In genomic region chr22:29152381-29153138, GRCh38 we compare ENCODE assay signal across 11 cellular contexts. TPM values are rescaled to one million over a fixed set of nuclear protein-coding genes. Genes with fewer than 3 reads are reported as not detected.
DNase-seq lines count a peak whose midpoint lies in the region; ATAC-seq and TF ChIP-seq lines count a peak whose summit lies in the region.
"Had no signal": no experiment of that assay in that cellular context is flagged by ENCODE, and none has a peak within 500 bp of the region (broad histone marks: within the 10 kb centered on the region; RNA-seq: fewer than 3 reads in every experiment).

No MANE protein-coding gene starts in this region.

- no peak overlapping the region for H2AFZ ChIP-seq in PC-3 (ENCODE audit: low read length)

- no peaks in the 10 kb centered on the region for H3F3A ChIP-seq in PC-3 (ENCODE audit: low read length, unreplicated experiment)

- intact Hi-C loops in activated CD4-positive, alpha-beta memory T cell treated with anti-CD3 and anti-CD28 coated beads for 36 hours (cut with micrococcal nuclease): no loop called here
- intact Hi-C loops in PC-3 (cut with micrococcal nuclease): loop anchor here (10.0 kb wide), 2 partner anchors 78 to 108 kb away; partner anchors contain the start of gene KREMEN1
- intact Hi-C loops in activated T-helper 2 cell treated with anti-CD3 and anti-CD28 coated beads, Interferon-gamma antibody, Interleukin-2, Interleukin-4, amounts not matched to agents 10 μg/mL and 5 μg/mL and 100 μg/mL, durations not matched to agents 14 hours and 24 hours and 36 hours (cut with micrococcal nuclease): loop anchor here (5.0 kb wide), 1 partner anchor 95 kb away; no protein-coding TSS in a partner anchor

- peak overlapping the region; percentile 61 to 62 for H3K27ac ChIP-seq in right atrium auricular region
- H3K27ac ChIP-seq in PC-3 (ENCODE audit: low read length): no peak overlapping the region

- H3K4me3 ChIP-seq in right atrium auricular region (no peak overlapping the region), PC-3 (ENCODE audit: low read length) (no peak overlapping the region)

- no peak overlapping the region for H3K9ac ChIP-seq in PC-3 (ENCODE audit: low read length)

- H3K27me3 Mint-ChIP-seq in activated CD4-positive, alpha-beta memory T cell treated with anti-CD3 and anti-CD28 coated beads for 36 hours: peaks cover 21% of the 10 kb centered on the region
- H3K27me3 Mint-ChIP-seq in activated T-helper 2 cell treated with anti-CD3 and anti-CD28 coated beads, Interferon-gamma antibody, Interleukin-2, Interleukin-4, amounts not matched to agents 10 μg/mL and 5 μg/mL and 100 μg/mL, durations not matched to agents 14 hours and 24 hours and 36 hours (ENCODE audit: low read depth): peaks cover 16% of the 10 kb centered on the region

- BruUV-seq in PC-3 (replicated peaks; lab: Mats Ljungman, UMichigan): no TSS peak

- H3K9me2 ChIP-seq in PC-3 (replicated peaks; ENCODE audit: low read length): no peaks in the 10 kb centered on the region

- POLR2A ChIA-PET in activated CD4-positive, alpha-beta memory T cell treated with anti-CD3 and anti-CD28 coated beads for 36 hours (lab: Charles Lee): no interaction called here
- POLR2A ChIA-PET in PC-3 (lab: Charles Lee; ENCODE audit: unreplicated experiment): no interaction called here

- no peaks in the 10 kb centered on the region for H3K79me2 ChIP-seq in PC-3 (ENCODE audit: low read length)

- H3K9me3 ChIP-seq in right atrium auricular region (no peaks in the 10 kb centered on the region), PC-3 (ENCODE audit: low read length) (no peaks in the 10 kb centered on the region)

- DNase-seq in C1 segment of cervical spinal cord (lab: John Stamatoyannopoulos, UW): peak in 11 of 14 donors; percentile 8 to 70 (median 42)
- DNase-seq in amygdala (lab: John Stamatoyannopoulos, UW): peak in 34 of 56 donors; percentile 17 to 76 (median 41)
- peak; percentile 64 for DNase-seq in right atrium auricular region (ENCODE audit: low spot score)
- DNase-seq in nucleus accumbens (lab: John Stamatoyannopoulos, UW): peak in 33 of 56 donors; percentile 10 to 73 (median 37)
- DNase-seq in activated CD4-positive, alpha-beta memory T cell treated with anti-CD3 and anti-CD28 coated beads for 36 hours: no peak
- DNase-seq in PC-3: no peak
- no peak for DNase-seq in activated T-helper 2 cell treated with anti-CD3 and anti-CD28 coated beads, Interferon-gamma antibody, Interleukin-2, Interleukin-4, amounts not matched to agents 10 μg/mL and 5 μg/mL and 100 μg/mL, durations not matched to agents 14 hours and 24 hours and 36 hours (ENCODE audit: low spot score)
- DNase-seq: NCI-H226 had no signal

- H3K27ac Mint-ChIP-seq in activated CD4-positive, alpha-beta memory T cell treated with anti-CD3 and anti-CD28 coated beads for 36 hours: no peak overlapping the region
- H3K27ac Mint-ChIP-seq in activated T-helper 2 cell treated with anti-CD3 and anti-CD28 coated beads, Interferon-gamma antibody, Interleukin-2, Interleukin-4, amounts not matched to agents 10 μg/mL and 5 μg/mL and 100 μg/mL, durations not matched to agents 14 hours and 24 hours and 36 hours: no peak overlapping the region
- H3K27ac Mint-ChIP-seq: activated T-helper 17 cell treated with anti-CD3 and anti-CD28 coated beads, Interleukin-2, amount 50 U/mL, for 72 hours; T-helper 1 cell treated with Interleukin-12 subunit alpha and Interleukin-12 subunit beta and Interleukin-4 antibody, amounts not matched to agents 30 μg/mL and 1 μg/mL, for 36 hours had no signal

- no peaks in the 10 kb centered on the region for H3K36me3 Mint-ChIP-seq in activated CD4-positive, alpha-beta memory T cell treated with anti-CD3 and anti-CD28 coated beads for 36 hours
- no peaks in the 10 kb centered on the region for H3K36me3 Mint-ChIP-seq in activated T-helper 2 cell treated with anti-CD3 and anti-CD28 coated beads, Interferon-gamma antibody, Interleukin-2, Interleukin-4, amounts not matched to agents 10 μg/mL and 5 μg/mL and 100 μg/mL, durations not matched to agents 14 hours and 24 hours and 36 hours (ENCODE audit: low read depth)

- CTCF ChIA-PET in activated CD4-positive, alpha-beta memory T cell treated with anti-CD3 and anti-CD28 coated beads for 36 hours (lab: Charles Lee): interaction anchor here (1.3 to 3.0 kb wide), 3 partner anchors 32 to 93 kb away, joined by 3 to 23 read pairs (median 4); no protein-coding TSS in a partner anchor
- CTCF ChIA-PET in PC-3 (lab: Charles Lee): no interaction called here

- H3K4me1 Mint-ChIP-seq in activated CD4-positive, alpha-beta memory T cell treated with anti-CD3 and anti-CD28 coated beads for 36 hours (ENCODE audit: low read depth): peaks cover 5% of the 10 kb centered on the region
- peaks cover 10% of the 10 kb centered on the region for H3K4me1 Mint-ChIP-seq in activated T-helper 2 cell treated with anti-CD3 and anti-CD28 coated beads, Interferon-gamma antibody, Interleukin-2, Interleukin-4, amounts not matched to agents 10 μg/mL and 5 μg/mL and 100 μg/mL, durations not matched to agents 14 hours and 24 hours and 36 hours (ENCODE audit: low read depth)
- H3K4me1 Mint-ChIP-seq: activated T-helper 17 cell treated with anti-CD3 and anti-CD28 coated beads, Interleukin-2, amount 50 U/mL, for 72 hours had no signal

- H3K4me1 ChIP-seq in right atrium auricular region (peaks cover 0 to 22% of the 10 kb centered on the region in 2 donors), PC-3 (ENCODE audit: insufficient read depth, low read length) (peaks cover 4% of the 10 kb centered on the region; the same call in 1 of the 2 replicates)

- H3K4me3 Mint-ChIP-seq in activated CD4-positive, alpha-beta memory T cell treated with anti-CD3 and anti-CD28 coated beads for 36 hours: no peak overlapping the region
- no peak overlapping the region for H3K4me3 Mint-ChIP-seq in activated T-helper 2 cell treated with anti-CD3 and anti-CD28 coated beads, Interferon-gamma antibody, Interleukin-2, Interleukin-4, amounts not matched to agents 10 μg/mL and 5 μg/mL and 100 μg/mL, durations not matched to agents 14 hours and 24 hours and 36 hours (ENCODE audit: low read depth)
- H3K4me3 Mint-ChIP-seq: activated T-helper 17 cell treated with anti-CD3 and anti-CD28 coated beads, Interleukin-2, amount 50 U/mL, for 72 hours; T-helper 1 cell treated with Interleukin-12 subunit alpha and Interleukin-12 subunit beta and Interleukin-4 antibody, amounts not matched to agents 30 μg/mL and 1 μg/mL, for 36 hours had no signal

- no peaks in the 10 kb centered on the region for H3K9me3 Mint-ChIP-seq in activated CD4-positive, alpha-beta memory T cell treated with anti-CD3 and anti-CD28 coated beads for 36 hours
- H3K9me3 Mint-ChIP-seq in activated T-helper 2 cell treated with anti-CD3 and anti-CD28 coated beads, Interferon-gamma antibody, Interleukin-2, Interleukin-4, amounts not matched to agents 10 μg/mL and 5 μg/mL and 100 μg/mL, durations not matched to agents 14 hours and 24 hours and 36 hours: no peaks in the 10 kb centered on the region
- H3K9me3 Mint-ChIP-seq: activated T-helper 17 cell treated with anti-CD3 and anti-CD28 coated beads, Interleukin-2, amount 50 U/mL, for 72 hours; T-helper 1 cell treated with Interleukin-12 subunit alpha and Interleukin-12 subunit beta and Interleukin-4 antibody, amounts not matched to agents 30 μg/mL and 1 μg/mL, for 36 hours had no signal

- no peak for ATAC-seq in HG03354 (IDR thresholded peaks at IDR 0.05; ENCODE audit: poor library complexity, severe bottlenecking, unreplicated experiment)
- no peak for ATAC-seq in PC-3
- ATAC-seq: activated T-helper 17 cell treated with anti-CD3 and anti-CD28 coated beads, Interleukin-2, amount 50 U/mL, for 72 hours had no signal

- no peak overlapping the region for H3K4me2 ChIP-seq in PC-3 (ENCODE audit: low read length)

- H3K36me3 ChIP-seq in right atrium auricular region: no peaks in the 10 kb centered on the region
- no peaks in the 10 kb centered on the region for H3K36me3 ChIP-seq in PC-3 (ENCODE audit: low read depth, low read length)

- H3K27me3 ChIP-seq in right atrium auricular region (no peaks in the 10 kb centered on the region), PC-3 (ENCODE audit: low read length) (no peaks in the 10 kb centered on the region)

- no peaks in the 10 kb centered on the region for H4K20me1 ChIP-seq in PC-3 (ENCODE audit: low read length)

- no peak for TF ChIP-seq CTCF in right atrium auricular region (IDR thresholded peaks at IDR 0.05)
- TF ChIP-seq CTCF in PC-3 (conservative IDR thresholded peaks at IDR 0.05; ENCODE audit: low read depth, low read length): no peak

RNA-seq across cellular contexts. Expression of gene EMID1, which starts 53.1 kb away (rescaled TPM):
- total RNA-seq in right atrium auricular region: under 1 TPM; 0.33 to 0.51 TPM
- total RNA-seq in activated CD4-positive, alpha-beta memory T cell treated with anti-CD3 and anti-CD28 coated beads for 36 hours: not detected
- 1.2 and 1.3 TPM in 2 replicates for total RNA-seq in PC-3 (2014; rRNA removed)
- total RNA-seq in activated T-helper 2 cell treated with anti-CD3 and anti-CD28 coated beads, Interferon-gamma antibody, Interleukin-2, Interleukin-4, amounts not matched to agents 10 μg/mL and 5 μg/mL and 100 μg/mL, durations not matched to agents 14 hours and 24 hours and 36 hours: 0.23 TPM in 2 replicates
- total RNA-seq: activated T-helper 17 cell treated with anti-CD3 and anti-CD28 coated beads, Interleukin-2, amount 50 U/mL, for 72 hours had no signal

Comparison
In these comparisons a context has a peak if more than half of its experiments do, and no peak if none do; other contexts are left out.
1. DNase-seq: peak in C1 segment of cervical spinal cord (11 of 14), amygdala (34 of 56), right atrium auricular region (single experiment) and nucleus accumbens (33 of 56); none in activated CD4-positive, alpha-beta memory T cell treated with anti-CD3 and anti-CD28 coated beads for 36 hours (single experiment), PC-3 (single experiment) and activated T-helper 2 cell treated with anti-CD3 and anti-CD28 coated beads, Interferon-gamma antibody, Interleukin-2, Interleukin-4, amounts not matched to agents 10 μg/mL and 5 μg/mL and 100 μg/mL, durations not matched to agents 14 hours and 24 hours and 36 hours (single experiment).